1 cellular context compared by ENCODE assay signal in genomic region chr5:11733840-11734192, GRCh38.
TF ChIP-seq lines count a peak whose summit lies in the region.

No MANE protein-coding gene starts in this region.

TF ChIP-seq in GM23338, 12 proteins besides CTCF, POLR2A, EP300 and RAD21:
- TF ChIP-seq REST (IDR thresholded peaks at IDR 0.05; ENCODE audit: unreplicated experiment) (no peak), NANOG (IDR thresholded peaks at IDR 0.05; ENCODE audit: borderline replicate concordance) (no peak), ZNF114 (CRISPR knock-in tag; IDR thresholded peaks at IDR 0.05) (no peak), POLR2AphosphoS5 (IDR thresholded peaks at IDR 0.05; ENCODE audit: low read depth) (no peak), JUNB (IDR thresholded peaks at IDR 0.05; ENCODE audit: unreplicated experiment) (no peak), EZH2phosphoT487 (IDR thresholded peaks at IDR 0.05; ENCODE audit: unreplicated experiment) (no peak), ZNF462 (CRISPR knock-in tag; IDR thresholded peaks at IDR 0.05) (no peak), ETS1 (IDR thresholded peaks at IDR 0.05) (no peak), STAT1 (IDR thresholded peaks at IDR 0.05; ENCODE audit: unreplicated experiment) (no peak), ZNF331 (CRISPR knock-in tag; IDR thresholded peaks at IDR 0.05; ENCODE audit: low read depth) (no peak), CREB1 (CRISPR knock-in tag; IDR thresholded peaks at IDR 0.05; ENCODE audit: low read depth) (no peak), EZH2 (IDR thresholded peaks at IDR 0.05; ENCODE audit: low read depth, unreplicated experiment) (no peak)
TF ChIP-seq in GM23338: peak in this region for 0.
